In the genomic region with DNA sequence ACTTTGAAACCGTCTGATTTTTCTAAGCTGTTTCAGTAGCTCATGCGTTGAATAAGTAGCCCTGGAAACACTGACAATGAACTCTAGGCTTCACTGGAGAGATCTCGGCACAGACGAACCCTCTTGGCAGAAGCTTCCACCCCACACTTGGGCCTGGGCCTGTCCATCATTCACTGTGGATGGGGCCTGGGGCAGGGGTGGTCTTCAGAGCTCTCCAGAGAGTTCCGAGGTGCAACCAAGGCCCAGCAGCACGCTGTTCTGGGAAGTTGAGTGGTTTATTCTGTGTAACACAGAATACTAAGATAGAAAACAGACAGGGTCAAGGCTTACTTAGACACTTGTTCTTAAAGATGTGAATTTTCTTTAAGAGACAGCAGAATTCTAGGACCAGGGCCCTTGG, we compare ENCODE assay signal across 28 cellular contexts.
"Had no signal": no experiment of that assay in that cellular context is flagged by ENCODE, and none has a peak within 500 bp of the region (broad histone marks: within the 10 kb centered on the region; RNA-seq: fewer than 3 reads in every experiment).

No MANE protein-coding gene starts in this region.

- H3K9me3 ChIP-seq: MG63 had no signal

- ATAC-seq: activated T-helper 17 cell treated with anti-CD3 and anti-CD28 coated beads, Interleukin-2, amount 50 U/mL, for 72 hours had no signal

- H3K27me3 Mint-ChIP-seq: activated CD4-positive, alpha-beta T cell treated with anti-CD3 and anti-CD28 coated beads, Interleukin-2, amount 10 ng/mL, durations not matched to agents 24 days and 14 days; activated naive CD8-positive, alpha-beta T cell treated with anti-CD3 and anti-CD28 coated beads for 36 hours; activated T-helper 17 cell treated with anti-CD3 and anti-CD28 coated beads, Interleukin-2, amount 50 U/mL, for 72 hours; central memory CD8-positive, alpha-beta T cell had no signal

- H3K4me1 Mint-ChIP-seq: activated CD4-positive, alpha-beta T cell treated with anti-CD3 and anti-CD28 coated beads, Interleukin-2, amount 10 ng/mL, durations not matched to agents 24 days and 14 days; activated T-helper 17 cell treated with anti-CD3 and anti-CD28 coated beads, Interleukin-2, amount 50 U/mL, for 72 hours; central memory CD8-positive, alpha-beta T cell had no signal

- H3K9me3 Mint-ChIP-seq: activated CD4-positive, alpha-beta T cell treated with anti-CD3 and anti-CD28 coated beads, Interleukin-2, amount 10 ng/mL, durations not matched to agents 24 days and 14 days; activated naive CD8-positive, alpha-beta T cell treated with anti-CD3 and anti-CD28 coated beads for 36 hours; activated T-helper 17 cell treated with anti-CD3 and anti-CD28 coated beads, Interleukin-2, amount 50 U/mL, for 72 hours; central memory CD8-positive, alpha-beta T cell had no signal

- H3K27me3 ChIP-seq: cardiac muscle cell, MG63 had no signal

- H2AFZ ChIP-seq: PC-9 had no signal

- H3K4me2 ChIP-seq: PC-9 had no signal

- H3K27ac Mint-ChIP-seq: activated CD4-positive, alpha-beta T cell treated with anti-CD3 and anti-CD28 coated beads, Interleukin-2, amount 10 ng/mL, durations not matched to agents 24 days and 14 days; activated naive CD8-positive, alpha-beta T cell treated with anti-CD3 and anti-CD28 coated beads for 36 hours; activated T-helper 17 cell treated with anti-CD3 and anti-CD28 coated beads, Interleukin-2, amount 50 U/mL, for 72 hours had no signal

- H3K4me3 ChIP-seq: cardiac muscle cell, MG63, PC-9 had no signal

- DNase-seq: activated CD4-positive, alpha-beta T cell treated with anti-CD3 and anti-CD28 coated beads, Interleukin-2, amount 10 ng/mL, durations not matched to agents 24 days and 14 days; activated CD4-positive, alpha-beta T cell treated with anti-CD3 and anti-CD28 coated beads, Interleukin-2, amount 50 U/mL, for 4 hours; activated CD8-positive, alpha-beta memory T cell treated with anti-CD3 and anti-CD28 coated beads, Interleukin-2, amount 50 U/mL, for 4 hours; activated effector memory CD4-positive, alpha-beta T cell treated with anti-CD3 and anti-CD28 coated beads, Interleukin-2, amount 50 U/mL, for 16 hours; activated naive CD4-positive, alpha-beta T cell; activated naive CD4-positive, alpha-beta T cell treated with anti-CD3 and anti-CD28 coated beads, Interleukin-2, amount 50 U/mL, for 16 hours; activated naive CD8-positive, alpha-beta T cell treated with anti-CD3 and anti-CD28 coated beads for 36 hours; activated T-cell treated with anti-CD3 and anti-CD28 coated beads for 4 hours; activated T-cell treated with anti-CD3 and anti-CD28 coated beads, Interleukin-2, amount 50 U/mL, for 48 hours; amniotic stem cell; aorta; Kasumi-1; KG1; MG63; NCI-H1048; NCI-H1436; NCI-H1694; NCI-H1930; NCI-H2081 treated with DMSO at 0.1 percent for 48 hours; NCI-H524 treated with DMSO at 0.1 percent for 48 hours; PC-9; Right ventricle myocardium superior; SW 1271; T-helper 1 cell; T1000 had no signal

- H3K27ac ChIP-seq: cardiac muscle cell, PC-9 had no signal

- H3K4me3 Mint-ChIP-seq: activated CD4-positive, alpha-beta T cell treated with anti-CD3 and anti-CD28 coated beads, Interleukin-2, amount 10 ng/mL, durations not matched to agents 24 days and 14 days; activated naive CD8-positive, alpha-beta T cell treated with anti-CD3 and anti-CD28 coated beads for 36 hours; activated T-helper 17 cell treated with anti-CD3 and anti-CD28 coated beads, Interleukin-2, amount 50 U/mL, for 72 hours; central memory CD8-positive, alpha-beta T cell had no signal
